22 cellular contexts compared by ENCODE assay signal in the genomic region with DNA sequence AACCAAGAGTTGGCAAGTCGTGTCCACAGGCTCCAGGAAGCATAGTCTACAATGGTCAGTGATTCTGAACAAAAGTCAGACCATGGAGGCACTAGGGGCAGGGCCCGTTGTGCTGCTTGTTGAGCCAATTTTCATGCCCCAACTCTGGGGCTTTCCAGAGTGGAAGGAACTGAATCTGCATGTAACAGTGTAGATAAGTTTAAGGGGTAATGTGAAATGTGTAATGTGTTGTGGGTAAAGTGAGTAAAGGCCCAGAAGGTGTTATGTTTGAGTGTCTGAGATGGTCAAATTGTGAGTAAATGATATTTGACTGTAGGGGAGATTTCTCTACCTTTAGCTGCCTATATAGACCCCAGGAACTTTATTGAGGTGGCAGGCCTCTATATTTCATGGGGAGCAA.
A peak's percentile ranks its signal among the peaks of the same experiment; 100 is the strongest.
DNase-seq lines count a peak whose midpoint lies in the region; ATAC-seq, FAIRE-seq and TF ChIP-seq lines count a peak whose summit lies in the region.
"Had no signal": no experiment of that assay in that cellular context is flagged by ENCODE, and none has a peak within 500 bp of the region (broad histone marks: within the 10 kb centered on the region; RNA-seq: fewer than 3 reads in every experiment).

No MANE protein-coding gene starts in this region.

- H3K27me3 Mint-ChIP-seq in CD14-positive monocyte (ENCODE audit: low read depth in 3 of 3): no peaks in the 10 kb centered on the region
- H3K27me3 Mint-ChIP-seq: CD4-positive, alpha-beta T cell had no signal

- no peak for TF ChIP-seq EP300 in GM12878 (IDR thresholded peaks at IDR 0.05; ENCODE audit: borderline replicate concordance in 1 of 2, control insufficient read depth in 1 of 2, low read depth in 2 of 2, low read length in 2 of 2)

- no peak overlapping the region for H3K27ac Mint-ChIP-seq in CD14-positive monocyte
- H3K27ac Mint-ChIP-seq: CD4-positive, alpha-beta T cell; CD8-positive, alpha-beta T cell had no signal

- H4K20me1 ChIP-seq in GM12878 (ENCODE audit: control insufficient read depth, insufficient read depth) (no peaks in the 10 kb centered on the region), osteoblast (ENCODE audit: insufficient read depth, low read length) (no peaks in the 10 kb centered on the region)
- H4K20me1 ChIP-seq: BLaER1 had no signal

- RAD21 ChIA-PET in GM12878 (lab: Charles Lee; ENCODE audit: unreplicated experiment): no interaction called here

- H3K9me3 Mint-ChIP-seq in CD14-positive monocyte: peaks cover 0 to 12% (median 2%) of the 10 kb centered on the region in 7 donors
- H3K9me3 Mint-ChIP-seq: CD4-positive, alpha-beta T cell; CD8-positive, alpha-beta T cell had no signal

- no peaks in the 10 kb centered on the region for H3K27me3 ChIP-seq in GM12878 (replicated peaks in 1 of 2; ENCODE audit: control insufficient read depth in 2 of 2, insufficient read depth in 2 of 2, low read length in 1 of 2)
- no peaks in the 10 kb centered on the region for H3K27me3 ChIP-seq in osteoblast (ENCODE audit: insufficient read depth, low read length)
- H3K27me3 ChIP-seq: BE2C, BLaER1 had no signal

- DNase-seq in GM12878 (ENCODE audit: low read depth, low spot score) (no peak), osteoblast (ENCODE audit: insufficient read length, low spot score, missing footprints) (peak; percentile 72), CD14-positive monocyte (ENCODE audit: low spot score) (no peak)
- DNase-seq: 8988T; ACHN; BE2C; C1 segment of cervical spinal cord; Caco-2; Calu3; CD4-positive, alpha-beta T cell; CD8-positive, alpha-beta T cell; DMS79 treated with DMSO at 0.1 percent for 48 hours; GF-D8 had no signal

- BruUV-seq in GM12878 (replicated peaks; lab: Mats Ljungman, UMichigan): no TSS peak

- H3K27ac ChIP-seq in GM12878 (ENCODE audit: control insufficient read depth, insufficient read depth) (no peak overlapping the region), osteoblast (ENCODE audit: low read depth, low read length) (no peak overlapping the region)
- H3K27ac ChIP-seq: BLaER1 had no signal

- TF ChIP-seq CTCF in GM12878 (IDR thresholded peaks at IDR 0.05 in 2 of 3, conservative IDR thresholded peaks at IDR 0.05 in 1 of 3; ENCODE audit: control insufficient read depth in 2 of 3, extremely low read depth in 1 of 3, insufficient read depth in 1 of 3, low read depth in 3 of 3, low read length in 3 of 3) (no peak), osteoblast (IDR thresholded peaks at IDR 0.05; ENCODE audit: extremely low read depth, low read depth, low read length) (no peak), CD14-positive monocyte (IDR thresholded peaks at IDR 0.05) (no peak)

- no peak for TF ChIP-seq POLR2A in GM12878 (IDR thresholded peaks at IDR 0.05; ENCODE audit: low read depth, low read length)

- FAIRE-seq in GM12878 (lab: Jason Lieb, UNC): no peak
- FAIRE-seq: A204.1, D721Med, G401.6, GM12892, GM18507, GM19239 had no signal

- H3K9ac ChIP-seq in GM12878 (ENCODE audit: control insufficient read depth, insufficient read depth, low read length): no peak overlapping the region
- H3K9ac ChIP-seq: BLaER1 had no signal

- POLR2A ChIA-PET in GM12878 (lab: Charles Lee): no interaction called here

- in situ Hi-C loops in GM12878 (cut with MboI): no loop called here

- H3K36me3 ChIP-seq in GM12878 (ENCODE audit: control insufficient read depth in 2 of 2, insufficient read depth in 2 of 2, low read length in 1 of 2): no peaks in the 10 kb centered on the region
- no peaks in the 10 kb centered on the region for H3K36me3 ChIP-seq in osteoblast (ENCODE audit: insufficient read depth, low read length)
- H3K36me3 ChIP-seq: BE2C, BLaER1 had no signal

- H3K4me1 ChIP-seq in GM12878 (ENCODE audit: control insufficient read depth, insufficient read depth, low read length): no peaks in the 10 kb centered on the region
- no peaks in the 10 kb centered on the region for H3K4me1 ChIP-seq in osteoblast (ENCODE audit: insufficient read depth, low read length)
- H3K4me1 ChIP-seq: BE2C, BLaER1, Caco-2 had no signal

- peak; percentile 39 for ATAC-seq in GM18520 (IDR thresholded peaks at IDR 0.05; ENCODE audit: unreplicated experiment)
- ATAC-seq in GM12878: peak; percentile 30
- no peak for ATAC-seq in GM19397 (IDR thresholded peaks at IDR 0.05; ENCODE audit: unreplicated experiment)
- ATAC-seq: CD8-positive, alpha-beta T cell had no signal

- H3K36me3 Mint-ChIP-seq in CD14-positive monocyte: no peaks in the 10 kb centered on the region
- H3K36me3 Mint-ChIP-seq: CD8-positive, alpha-beta T cell had no signal

- H2AFZ ChIP-seq in GM12878 (ENCODE audit: control insufficient read depth, low read depth, low read length) (no peak overlapping the region), osteoblast (ENCODE audit: low read length) (no peak overlapping the region)

- 0% methylated on average over 2 of the region's 2 CpGs for WGBS in GM12878 (ENCODE audit: insufficient coverage, insufficient replicate concordance, low lambda C conversion rate, missing lambda C conversion rate)

- H3K4me3 ChIP-seq in GM12878: no peak overlapping the region
- H3K4me3 ChIP-seq in osteoblast (ENCODE audit: insufficient read depth, low read length): no peak overlapping the region
- H3K4me3 ChIP-seq: BLaER1 had no signal

- CTCF ChIA-PET in GM12878 (lab: Yijun Ruan, JAX): interaction anchor here (0.7 kb wide), 1 partner anchor 49 kb away, joined by 3 read pairs; no protein-coding TSS in a partner anchor

- H3K79me2 ChIP-seq in GM12878 (ENCODE audit: control insufficient read depth, insufficient read depth, low read length) (no peaks in the 10 kb centered on the region), osteoblast (ENCODE audit: insufficient read depth, low read length) (no peaks in the 10 kb centered on the region)

- no peaks in the 10 kb centered on the region for H3K4me1 Mint-ChIP-seq in CD14-positive monocyte

- H3K4me3 Mint-ChIP-seq in CD14-positive monocyte: no peak overlapping the region
- H3K4me3 Mint-ChIP-seq: CD4-positive, alpha-beta T cell; CD8-positive, alpha-beta T cell had no signal

- H3K4me2 ChIP-seq in GM12878 (ENCODE audit: control insufficient read depth, insufficient read depth): no peak overlapping the region
- no peak overlapping the region for H3K4me2 ChIP-seq in osteoblast (ENCODE audit: insufficient read depth, low read length)
- H3K4me2 ChIP-seq: BLaER1 had no signal

- no peak for TF ChIP-seq RAD21 in GM12878 (IDR thresholded peaks at IDR 0.05; ENCODE audit: insufficient read depth, low read depth, low read length)

- intact Hi-C loops in GM12878 (cut with micrococcal nuclease; ENCODE audit: unreplicated experiment) (no loop called here), CD14-positive monocyte (cut with micrococcal nuclease) (no loop called here)

- SMC1A ChIA-PET in GM12878 (lab: Charles Lee; ENCODE audit: uncharacterized antibody, unreplicated experiment): no interaction called here

- no peaks in the 10 kb centered on the region for H3K9me3 ChIP-seq in GM12878 (replicated peaks; ENCODE audit: control insufficient read depth, insufficient read depth, low read length)
- no peaks in the 10 kb centered on the region for H3K9me3 ChIP-seq in osteoblast (ENCODE audit: low read depth, low read length)
- H3K9me3 ChIP-seq: BE2C, BLaER1, Caco-2 had no signal

TF ChIP-seq in GM12878, 131 proteins besides CTCF, POLR2A, EP300 and RAD21:
- TF ChIP-seq TCF7 (IDR thresholded peaks at IDR 0.05; ENCODE audit: borderline replicate concordance) (no peak), NFIC (IDR thresholded peaks at IDR 0.05; ENCODE audit: low read depth, low read length) (no peak), CBFB (IDR thresholded peaks at IDR 0.05; ENCODE audit: low read depth) (no peak)
TF ChIP-seq in GM12878: peak in this region for 0.
